ENCODE assay signal across 1 cellular context in genomic region chr14:71221119-71221518, GRCh38.
TF ChIP-seq lines count a peak whose summit lies in the region.

No MANE protein-coding gene starts in this region.

TF ChIP-seq in GM23338, 12 proteins besides CTCF, POLR2A, EP300 and RAD21 (continued from another document):
- TF ChIP-seq ZNF462 (CRISPR knock-in tag; IDR thresholded peaks at IDR 0.05), result no peak
- no peak for TF ChIP-seq JUNB (IDR thresholded peaks at IDR 0.05; ENCODE audit: unreplicated experiment)
